8 cellular contexts compared by ENCODE assay signal in genomic region chrX:3713225-3713936, GRCh38.
DNase-seq lines count a peak whose midpoint lies in the region; ATAC-seq and TF ChIP-seq lines count a peak whose summit lies in the region.

Gene PRKX, minus strand, starts transcription at chrX:3713649. Its CDS starts 396 bp downstream, at chrX:3713253.

- TF ChIP-seq CTCF in GM06990 (IDR thresholded peaks at IDR 0.05; ENCODE audit: insufficient read depth, low read length, poor library complexity, severe bottlenecking) (no peak), WI38 (IDR thresholded peaks at IDR 0.05; ENCODE audit: low read depth, low read length) (no peak), cardiac fibroblast (IDR thresholded peaks at IDR 0.05; ENCODE audit: low read depth, low read length) (no peak)

- H3K4me3 ChIP-seq in GM06990 (replicated peaks; ENCODE audit: low read depth, low read length) (peak within 1 kb of the TSS; percentile 88), WI38 (ENCODE audit: low read depth, low read length) (peak within 1 kb of the TSS; percentile 67), cardiac fibroblast (replicated peaks in 1 of 2; ENCODE audit: low read depth in 2 of 2, low read length in 2 of 2) (peak within 1 kb of the TSS; percentile 61 to 66)

- H3K36me3 ChIP-seq in GM06990 (ENCODE audit: control insufficient read depth, insufficient read depth, low read length) (no peaks in the 10 kb centered on the region), KOPT-K1 (ENCODE audit: insufficient read depth, low read length) (no peaks in the 10 kb centered on the region)

- peak; percentile 69 for ATAC-seq in GM21786 (IDR thresholded peaks at IDR 0.05; ENCODE audit: unreplicated experiment)

- no peaks in the 10 kb centered on the region for H3K9me3 ChIP-seq in KOPT-K1 (ENCODE audit: insufficient read depth, low read length, poor library complexity, severe bottlenecking)

- H3K27me3 ChIP-seq in GM06990 (replicated peaks; ENCODE audit: control insufficient read depth, insufficient read depth, low read length) = no peaks in the 10 kb centered on the region

- peak within 1 kb of the TSS; percentile 63 for H3K27ac ChIP-seq in KOPT-K1 (ENCODE audit: low read depth, low read length, poor library complexity, severe bottlenecking)

- DNase-seq in GM06990 (ENCODE audit: extremely low read depth, insufficient read length) (peak; percentile 87), cardiac fibroblast (ENCODE audit: low read depth in 2 of 2) (peak; percentile 32 to 52), left kidney (ENCODE audit: low read depth, low spot score) (peak; percentile 80), cortex of kidney (lab: John Stamatoyannopoulos, UW) (no peak)
- peak; percentile 51 for DNase-seq in stimulated activated CD4-positive, alpha-beta T cell treated with anti-CD3 and anti-CD28 coated beads, Interleukin-2, amount 100 ng/mL, for 4 hours (ENCODE audit: low read depth)
